ENCODE assay signal across 24 cellular contexts in the genomic region with DNA sequence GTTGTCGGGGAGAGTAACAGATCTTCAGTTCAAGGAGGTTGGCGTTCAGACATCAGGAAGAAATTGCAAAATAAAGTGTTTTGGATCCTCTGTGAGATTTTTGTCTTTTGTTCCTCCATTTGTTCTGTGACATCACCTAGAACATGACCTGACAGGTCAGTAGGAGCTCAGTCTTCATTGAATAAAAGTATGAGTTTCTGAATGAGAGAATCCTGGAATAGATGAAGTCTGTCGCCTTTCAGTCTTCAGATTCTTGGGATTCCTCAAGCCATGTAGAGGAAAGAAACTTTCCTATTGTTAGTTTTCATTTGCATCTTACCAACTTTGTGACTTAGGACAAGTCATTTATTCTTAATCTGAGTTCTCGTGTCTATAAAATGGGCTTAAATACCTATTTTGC. TPM values are rescaled to one million over a fixed set of nuclear protein-coding genes. Genes with fewer than 3 reads are reported as not detected.
DNase-seq lines count a peak whose midpoint lies in the region; TF ChIP-seq lines count a peak whose summit lies in the region.
"Had no signal": no experiment of that assay in that cellular context is flagged by ENCODE, and none has a peak within 500 bp of the region (broad histone marks: within the 10 kb centered on the region; RNA-seq: fewer than 3 reads in every experiment).

No MANE protein-coding gene starts in this region.

- H3K9me3 ChIP-seq in Caco-2 = no peaks in the 10 kb centered on the region

- no peaks in the 10 kb centered on the region for H3K36me3 ChIP-seq in Caco-2 (ENCODE audit: control insufficient read depth, insufficient read depth, low read length)

- peaks cover 32% of the 10 kb centered on the region for H3K4me1 ChIP-seq in Caco-2

- H3K36me3 Mint-ChIP-seq in Caco-2 (ENCODE audit: insufficient read depth, unreplicated experiment) (peaks cover 52% of the 10 kb centered on the region), mesothelial cell of epicardium (peaks cover 4% of the 10 kb centered on the region)
- H3K36me3 Mint-ChIP-seq in activated CD4-positive, alpha-beta memory T cell treated with anti-CD3 and anti-CD28 coated beads, Interleukin-2, amount 10 ng/mL, durations not matched to agents 7 days and 5 days (ENCODE audit: low read depth) = peaks cover 5% of the 10 kb centered on the region
- H3K36me3 Mint-ChIP-seq in activated CD4-positive, alpha-beta T cell treated with anti-CD3 and anti-CD28 coated beads, Interleukin-2, amount 10 ng/mL, durations not matched to agents 7 days and 5 days (ENCODE audit: low read depth) = no peaks in the 10 kb centered on the region
- H3K36me3 Mint-ChIP-seq: activated CD8-positive, alpha-beta memory T cell treated with anti-CD3 and anti-CD28 coated beads, Interleukin-2, amount 10 ng/mL, durations not matched to agents 7 days and 5 days had no signal

- H3K4me1 Mint-ChIP-seq in Caco-2 (ENCODE audit: low read depth, unreplicated experiment) = peaks cover 14% of the 10 kb centered on the region
- H3K4me1 Mint-ChIP-seq in mesothelial cell of epicardium = peaks cover 16% of the 10 kb centered on the region
- peaks cover 6% of the 10 kb centered on the region for H3K4me1 Mint-ChIP-seq in activated CD4-positive, alpha-beta memory T cell treated with anti-CD3 and anti-CD28 coated beads, Interleukin-2, amount 10 ng/mL, durations not matched to agents 7 days and 5 days
- no peaks in the 10 kb centered on the region for H3K4me1 Mint-ChIP-seq in activated CD4-positive, alpha-beta T cell treated with anti-CD3 and anti-CD28 coated beads, Interleukin-2, amount 10 ng/mL, durations not matched to agents 7 days and 5 days
- H3K4me1 Mint-ChIP-seq: activated T-helper 17 cell treated with anti-CD3 and anti-CD28 coated beads, Interleukin-2, amount 50 U/mL, for 72 hours; CD14-positive monocyte had no signal

- H3K27me3 Mint-ChIP-seq in Caco-2 (ENCODE audit: insufficient read depth, unreplicated experiment) (no peaks in the 10 kb centered on the region), mesothelial cell of epicardium (ENCODE audit: low read depth) (no peaks in the 10 kb centered on the region)
- no peaks in the 10 kb centered on the region for H3K27me3 Mint-ChIP-seq in activated CD4-positive, alpha-beta memory T cell treated with anti-CD3 and anti-CD28 coated beads, Interleukin-2, amount 10 ng/mL, durations not matched to agents 7 days and 5 days
- H3K27me3 Mint-ChIP-seq in activated CD4-positive, alpha-beta T cell treated with anti-CD3 and anti-CD28 coated beads, Interleukin-2, amount 10 ng/mL, durations not matched to agents 7 days and 5 days = no peaks in the 10 kb centered on the region
- H3K27me3 Mint-ChIP-seq: activated CD8-positive, alpha-beta memory T cell treated with anti-CD3 and anti-CD28 coated beads, Interleukin-2, amount 10 ng/mL, durations not matched to agents 7 days and 5 days; activated T-helper 17 cell treated with anti-CD3 and anti-CD28 coated beads, Interleukin-2, amount 50 U/mL, for 72 hours; naive thymus-derived CD8-positive, alpha-beta T cell; stimulated activated naive CD8-positive, alpha-beta T cell treated with anti-CD3 and anti-CD28 coated beads, Interleukin-15, amount 100 ng/mL, for 72 hours had no signal

- H3K9me3 Mint-ChIP-seq in Caco-2 (ENCODE audit: unreplicated experiment) (no peaks in the 10 kb centered on the region), mesothelial cell of epicardium (no peaks in the 10 kb centered on the region)
- no peaks in the 10 kb centered on the region for H3K9me3 Mint-ChIP-seq in activated CD4-positive, alpha-beta memory T cell treated with anti-CD3 and anti-CD28 coated beads, Interleukin-2, amount 10 ng/mL, durations not matched to agents 7 days and 5 days
- H3K9me3 Mint-ChIP-seq in activated CD4-positive, alpha-beta T cell treated with anti-CD3 and anti-CD28 coated beads, Interleukin-2, amount 10 ng/mL, durations not matched to agents 7 days and 5 days = no peaks in the 10 kb centered on the region
- H3K9me3 Mint-ChIP-seq: activated T-helper 17 cell treated with anti-CD3 and anti-CD28 coated beads, Interleukin-2, amount 50 U/mL, for 72 hours; CD14-positive monocyte; naive thymus-derived CD8-positive, alpha-beta T cell; stimulated activated naive CD8-positive, alpha-beta T cell treated with anti-CD3 and anti-CD28 coated beads, Interleukin-15, amount 100 ng/mL, for 72 hours had no signal

- H3K4me3 Mint-ChIP-seq in Caco-2 (ENCODE audit: unreplicated experiment) = peak overlapping the region; percentile 45
- H3K4me3 Mint-ChIP-seq in mesothelial cell of epicardium = no peak overlapping the region
- no peak overlapping the region for H3K4me3 Mint-ChIP-seq in activated CD4-positive, alpha-beta memory T cell treated with anti-CD3 and anti-CD28 coated beads, Interleukin-2, amount 10 ng/mL, durations not matched to agents 7 days and 5 days
- no peak overlapping the region for H3K4me3 Mint-ChIP-seq in activated CD4-positive, alpha-beta T cell treated with anti-CD3 and anti-CD28 coated beads, Interleukin-2, amount 10 ng/mL, durations not matched to agents 7 days and 5 days
- H3K4me3 Mint-ChIP-seq: activated CD8-positive, alpha-beta memory T cell treated with anti-CD3 and anti-CD28 coated beads, Interleukin-2, amount 10 ng/mL, durations not matched to agents 7 days and 5 days; activated T-helper 17 cell treated with anti-CD3 and anti-CD28 coated beads, Interleukin-2, amount 50 U/mL, for 72 hours; CD14-positive monocyte; naive thymus-derived CD8-positive, alpha-beta T cell; stimulated activated naive CD8-positive, alpha-beta T cell treated with anti-CD3 and anti-CD28 coated beads, Interleukin-15, amount 100 ng/mL, for 72 hours had no signal

- DNase-seq in Caco-2 (no peak), RWPE1 (ENCODE audit: low spot score) (no peak), epithelial cell of esophagus (ENCODE audit: low read depth) (peak; percentile 59), mesothelial cell of epicardium (ENCODE audit: low spot score in 2 of 2, unreplicated experiment in 2 of 2) (no peak), SKM-1 treated with dmso at 0.1 percent for 144 hours (lab: John Stamatoyannopoulos, UW; ENCODE audit: unreplicated experiment) (no peak), GM10248 (ENCODE audit: extremely low spot score) (no peak)
- DNase-seq in activated CD4-positive, alpha-beta memory T cell treated with anti-CD3 and anti-CD28 coated beads, Interleukin-2, amount 10 ng/mL, durations not matched to agents 7 days and 5 days = no peak
- no peak for DNase-seq in activated CD4-positive, alpha-beta T cell treated with anti-CD3 and anti-CD28 coated beads, Interleukin-2, amount 10 ng/mL, durations not matched to agents 7 days and 5 days
- DNase-seq: activated CD4-positive, alpha-beta T cell treated with anti-CD3 and anti-CD28 coated beads for 1 hour; activated CD8-positive, alpha-beta memory T cell treated with anti-CD3 and anti-CD28 coated beads, Interleukin-2, amount 10 ng/mL, durations not matched to agents 7 days and 5 days; central memory CD4-positive, alpha-beta T cell; head of caudate nucleus; MV-4-11; naive thymus-derived CD8-positive, alpha-beta T cell; NCI-H2029; NCI-H446 treated with DMSO at 0.1 percent for 48 hours; stimulated activated CD4-positive, alpha-beta T cell treated with anti-CD3 and anti-CD28 coated beads, Interleukin-2, amount 100 ng/mL, for 48 hours; stimulated activated naive CD8-positive, alpha-beta T cell treated with anti-CD3 and anti-CD28 coated beads, Interleukin-15, amount 100 ng/mL, for 72 hours; T1000 had no signal

- POLR2A ChIA-PET in Caco-2 (lab: Charles Lee) = interaction anchor here (0.6 to 0.7 kb wide), 2 partner anchors 9 to 16 kb away, joined by 4 to 5 read pairs; no protein-coding TSS in a partner anchor
- POLR2A ChIA-PET in RWPE1 (lab: Yijun Ruan, JAX; ENCODE audit: low non-redundant PET) = no interaction called here
- POLR2A ChIA-PET in activated CD4-positive, alpha-beta memory T cell treated with anti-CD3 and anti-CD28 coated beads, Interleukin-2, amount 10 ng/mL, durations not matched to agents 7 days and 5 days (lab: Charles Lee) = no interaction called here
- POLR2A ChIA-PET in GM10248 (lab: Yijun Ruan, JAX) = interaction anchor here (0.6 to 0.7 kb wide), 3 partner anchors 21 to 1994 kb away, joined by 4 to 8 read pairs (median 4); no protein-coding TSS in a partner anchor
- POLR2A ChIA-PET in activated CD4-positive, alpha-beta T cell treated with anti-CD3 and anti-CD28 coated beads, Interleukin-2, amount 10 ng/mL, durations not matched to agents 7 days and 5 days (lab: Charles Lee) = no interaction called here

- TF ChIP-seq CTCF in Caco-2 (IDR thresholded peaks at IDR 0.05; ENCODE audit: insufficient read depth in 1 of 2, low read depth in 1 of 2, low read length in 1 of 2, severe bottlenecking in 1 of 2, unreplicated experiment in 1 of 2) (no peak), RWPE1 (conservative IDR thresholded peaks at IDR 0.05; ENCODE audit: low read depth) (no peak), epithelial cell of esophagus (IDR thresholded peaks at IDR 0.05; ENCODE audit: insufficient read depth, low read depth, low read length, missing control alignments) (no peak), mesothelial cell of epicardium (IDR thresholded peaks at IDR 0.05; ENCODE audit: unreplicated experiment) (no peak), GM10248 (IDR thresholded peaks at IDR 0.05; ENCODE audit: control extremely low read depth, extremely low read depth, low read depth, missing control alignments) (no peak)

- H3K27ac Mint-ChIP-seq in Caco-2 (ENCODE audit: unreplicated experiment) (peak overlapping the region; percentile 81), mesothelial cell of epicardium (peak overlapping the region; percentile 90)
- no peak overlapping the region for H3K27ac Mint-ChIP-seq in activated CD4-positive, alpha-beta memory T cell treated with anti-CD3 and anti-CD28 coated beads, Interleukin-2, amount 10 ng/mL, durations not matched to agents 7 days and 5 days
- H3K27ac Mint-ChIP-seq in activated CD4-positive, alpha-beta T cell treated with anti-CD3 and anti-CD28 coated beads, Interleukin-2, amount 10 ng/mL, durations not matched to agents 7 days and 5 days = no peak overlapping the region
- H3K27ac Mint-ChIP-seq: activated CD8-positive, alpha-beta memory T cell treated with anti-CD3 and anti-CD28 coated beads, Interleukin-2, amount 10 ng/mL, durations not matched to agents 7 days and 5 days; activated T-helper 17 cell treated with anti-CD3 and anti-CD28 coated beads, Interleukin-2, amount 50 U/mL, for 72 hours; CD14-positive monocyte; stimulated activated naive CD8-positive, alpha-beta T cell treated with anti-CD3 and anti-CD28 coated beads, Interleukin-15, amount 100 ng/mL, for 72 hours had no signal

- no peaks in the 10 kb centered on the region for H3K27me3 ChIP-seq in Caco-2 (replicated peaks; ENCODE audit: control insufficient read depth, insufficient read depth, low read length)

- intact Hi-C loops in Caco-2 (cut with micrococcal nuclease; ENCODE audit: unreplicated experiment) = loop anchor here (1.0 kb wide), 2 partner anchors 9 to 15 kb away; no protein-coding TSS in a partner anchor

- BruUV-seq in Caco-2 (replicated peaks; lab: Mats Ljungman, UMichigan) = no TSS peak

- CTCF ChIA-PET in Caco-2 (lab: Charles Lee) = interaction anchor here (0.8 kb wide), 1 partner anchor 35 kb away, joined by 3 read pairs; no protein-coding TSS in a partner anchor
- CTCF ChIA-PET in RWPE1 (lab: Yijun Ruan, JAX) = no interaction called here
- CTCF ChIA-PET in activated CD4-positive, alpha-beta memory T cell treated with anti-CD3 and anti-CD28 coated beads, Interleukin-2, amount 10 ng/mL, durations not matched to agents 7 days and 5 days (lab: Charles Lee) = interaction anchor here (0.6 kb wide), 1 partner anchor 9 kb away, joined by 5 read pairs; no protein-coding TSS in a partner anchor
- CTCF ChIA-PET in GM10248 (lab: Yijun Ruan, JAX) = no interaction called here
- CTCF ChIA-PET in activated CD4-positive, alpha-beta T cell treated with anti-CD3 and anti-CD28 coated beads, Interleukin-2, amount 10 ng/mL, durations not matched to agents 7 days and 5 days (lab: Charles Lee) = interaction anchor here (1.1 kb wide), 1 partner anchor 21 kb away, joined by 5 read pairs; no protein-coding TSS in a partner anchor

- no peak overlapping the region for H3K4me3 ChIP-seq in Caco-2 (ENCODE audit: low read depth, low read length)
- no peak overlapping the region for H3K4me3 ChIP-seq in epithelial cell of esophagus (ENCODE audit: low read length)
- H3K4me3 ChIP-seq: K562, lung had no signal

- H3K27ac ChIP-seq in RWPE1 = peak overlapping the region; percentile 65
- H3K27ac ChIP-seq: HL-60 had no signal

RNA-seq across cellular contexts. Expression of gene ARHGAP35, which starts 14.4 kb away (rescaled TPM):
- total RNA-seq in Caco-2 (2022) = 81.7 and 85.9 TPM in 2 replicates
- 74.9 to 77.9 TPM (median 77.4 TPM) in 3 replicates for total RNA-seq in mesothelial cell of epicardium
- total RNA-seq in activated CD4-positive, alpha-beta memory T cell treated with anti-CD3 and anti-CD28 coated beads, Interleukin-2, amount 10 ng/mL, durations not matched to agents 7 days and 5 days = 10 to 100 TPM; 35.4 to 36.0 TPM
- total RNA-seq in activated CD4-positive, alpha-beta T cell treated with anti-CD3 and anti-CD28 coated beads, Interleukin-2, amount 10 ng/mL, durations not matched to agents 7 days and 5 days = 10 to 100 TPM; 24.7 to 25.5 TPM

RNA-seq across cellular contexts. Expression of gene AP2S1, which starts 24.6 kb away (rescaled TPM):
- 211 and 234 TPM in 2 replicates for total RNA-seq in Caco-2 (2022)
- 97.5 to 109 TPM (median 107 TPM) in 3 replicates for total RNA-seq in mesothelial cell of epicardium
- total RNA-seq in activated CD4-positive, alpha-beta memory T cell treated with anti-CD3 and anti-CD28 coated beads, Interleukin-2, amount 10 ng/mL, durations not matched to agents 7 days and 5 days = 100 to 1,000 TPM; 116 to 117 TPM
- total RNA-seq in activated CD4-positive, alpha-beta T cell treated with anti-CD3 and anti-CD28 coated beads, Interleukin-2, amount 10 ng/mL, durations not matched to agents 7 days and 5 days = 100 to 1,000 TPM; 130 to 136 TPM

Comparison
In these comparisons a context has a peak if more than half of its experiments do, and no peak if none do; other contexts are left out.
1. H3K27ac Mint-ChIP-seq: peak in Caco-2 (single experiment) and mesothelial cell of epicardium (single experiment); none in activated CD4-positive, alpha-beta memory T cell treated with anti-CD3 and anti-CD28 coated beads, Interleukin-2, amount 10 ng/mL, durations not matched to agents 7 days and 5 days (single experiment) and activated CD4-positive, alpha-beta T cell treated with anti-CD3 and anti-CD28 coated beads, Interleukin-2, amount 10 ng/mL, durations not matched to agents 7 days and 5 days (single experiment).
2. CTCF ChIA-PET loops: an anchor here in Caco-2 (0.8 kb wide), activated CD4-positive, alpha-beta memory T cell treated with anti-CD3 and anti-CD28 coated beads, Interleukin-2, amount 10 ng/mL, durations not matched to agents 7 days and 5 days (0.6 kb wide) and activated CD4-positive, alpha-beta T cell treated with anti-CD3 and anti-CD28 coated beads, Interleukin-2, amount 10 ng/mL, durations not matched to agents 7 days and 5 days (1.1 kb wide); none called in RWPE1 and GM10248.
3. POLR2A ChIA-PET loops: an anchor here in Caco-2 (0.6 to 0.7 kb wide) and GM10248 (0.6 to 0.7 kb wide); none called in RWPE1, activated CD4-positive, alpha-beta memory T cell treated with anti-CD3 and anti-CD28 coated beads, Interleukin-2, amount 10 ng/mL, durations not matched to agents 7 days and 5 days and activated CD4-positive, alpha-beta T cell treated with anti-CD3 and anti-CD28 coated beads, Interleukin-2, amount 10 ng/mL, durations not matched to agents 7 days and 5 days.